ENCODE assay signal across 22 cellular contexts in genomic region chr4:73822389-73822788, GRCh38. TPM values are rescaled to one million over a fixed set of nuclear protein-coding genes. Genes with fewer than 3 reads are reported as not detected.
DNase-seq lines count a peak whose midpoint lies in the region; ATAC-seq, FAIRE-seq and TF ChIP-seq lines count a peak whose summit lies in the region.
"Had no signal": no experiment of that assay in that cellular context is flagged by ENCODE, and none has a peak within 500 bp of the region (broad histone marks: within the 10 kb centered on the region; RNA-seq: fewer than 3 reads in every experiment).

No MANE protein-coding gene starts in this region.

- no peak overlapping the region for H3K4me3 ChIP-seq in epithelial cell of esophagus (ENCODE audit: low read length)
- H3K4me3 ChIP-seq in neutrophil (ENCODE audit: low read depth in 1 of 2, low read length in 1 of 2): no peak overlapping the region
- H3K4me3 ChIP-seq in HepG2 (replicated peaks in 1 of 3; ENCODE audit: insufficient read depth in 1 of 3, low read depth in 2 of 3, low read length in 3 of 3): no peak overlapping the region

- no peak overlapping the region for H2AFZ ChIP-seq in HepG2 (ENCODE audit: low read length)

- H3K4me2 ChIP-seq in HepG2 (ENCODE audit: low read depth, low read length): no peak overlapping the region
- H3K4me2 ChIP-seq: SK-N-SH had no signal

- H3K36me3 ChIP-seq in neutrophil: no peaks in the 10 kb centered on the region
- no peaks in the 10 kb centered on the region for H3K36me3 ChIP-seq in HepG2 (replicated peaks in 1 of 2; ENCODE audit: control insufficient read depth in 1 of 2, insufficient read depth in 2 of 2, low read length in 2 of 2)

- H3K4me1 ChIP-seq in neutrophil (ENCODE audit: control insufficient read depth in 1 of 2, insufficient read depth in 1 of 2, low read depth in 1 of 2, low read length in 1 of 2) (peaks cover 76 to 80% of the 10 kb centered on the region in 2 experiments), HepG2 (ENCODE audit: insufficient read depth, low read length) (no peaks in the 10 kb centered on the region)

- no peak for TF ChIP-seq POLR2A in HepG2 (IDR thresholded peaks at IDR 0.05; ENCODE audit: insufficient read depth in 1 of 2, low read depth in 2 of 2, low read length in 2 of 2)

- no TSS peak for BruUV-seq in HepG2 (replicated peaks; lab: Mats Ljungman, UMichigan)

- TF ChIP-seq RAD21 in HepG2 (CRISPR knock-in tag; IDR thresholded peaks at IDR 0.05): no peak

- no peak overlapping the region for H3K9ac ChIP-seq in HepG2 (ENCODE audit: insufficient read depth, low read depth, low read length)
- H3K9ac ChIP-seq: SK-N-SH had no signal

- POLR2A ChIA-PET in HepG2 (lab: Yijun Ruan, JAX): no interaction called here

- no peaks in the 10 kb centered on the region for H3K79me2 ChIP-seq in HepG2 (ENCODE audit: insufficient read depth, low read length)

- FAIRE-seq in HepG2 (lab: Jason Lieb, UNC): no peak
- FAIRE-seq: GM18507 had no signal

- intact Hi-C loops in HepG2 (cut with micrococcal nuclease; ENCODE audit: unreplicated experiment): no loop called here

- H3K27ac ChIP-seq in neutrophil (peak overlapping the region; percentile 82), HepG2 (ENCODE audit: extremely low read length, insufficient read depth, low read length) (no peak overlapping the region)

- TF ChIP-seq EP300 in HepG2 (IDR thresholded peaks at IDR 0.05; ENCODE audit: low read depth in 2 of 2, low read length in 2 of 2) (no peak), HepG2 (CRISPR knock-in tag; IDR thresholded peaks at IDR 0.05; ENCODE audit: borderline replicate concordance) (no peak)

- DNase-seq in HCEC 1CT: peak; percentile 34
- peak; percentile 34 for DNase-seq in RPMI7951 (ENCODE audit: low read depth)
- DNase-seq in epithelial cell of esophagus (ENCODE audit: low read depth): peak; percentile 56
- DNase-seq in activated CD4-positive, CD25-positive, alpha-beta regulatory T cell treated with anti-CD3 and anti-CD28 coated beads, Interleukin-2, amount 50 U/mL, for 72 hours: no peak
- DNase-seq in HepG2 (ENCODE audit: low spot score): no peak
- DNase-seq: CD8-positive, alpha-beta T cell; DMS 273 treated with DMSO at 0.1 percent for 48 hours; H7; KBM-7; NCI-H1092; NCI-H1694; NCI-H2107; NCI-H345; NCI-H526 treated with DMSO at 0.1 percent for 48 hours; NK-92 treated with Interleukin-12 subunit alpha and Interleukin-12 subunit beta, amount 100 ng/mL, for 24 hours; Right ventricle myocardium superior; SK-N-SH had no signal

- ATAC-seq in HepG2 (no peak), HG03460 (IDR thresholded peaks at IDR 0.05; ENCODE audit: unreplicated experiment) (no peak)
- ATAC-seq: CD8-positive, alpha-beta T cell had no signal

- TF ChIP-seq CTCF in epithelial cell of esophagus (IDR thresholded peaks at IDR 0.05; ENCODE audit: insufficient read depth, low read depth, low read length, missing control alignments) (no peak), neutrophil (IDR thresholded peaks at IDR 0.05) (no peak), HepG2 (CRISPR knock-in tag; IDR thresholded peaks at IDR 0.05) (no peak)

- no peaks in the 10 kb centered on the region for H3K27me3 ChIP-seq in neutrophil
- H3K27me3 ChIP-seq in HepG2 (ENCODE audit: control insufficient read depth in 1 of 2, insufficient read depth in 2 of 2, low read length in 2 of 2): no peaks in the 10 kb centered on the region; a peak in 1 of 5 replicates

- no peaks in the 10 kb centered on the region for H3K9me3 ChIP-seq in neutrophil
- H3K9me3 ChIP-seq in HepG2 (ENCODE audit: low read length): no peaks in the 10 kb centered on the region
- H3K9me3 ChIP-seq: SK-N-SH had no signal

- in situ Hi-C loops in HepG2 (cut with HindIII; ENCODE audit: extremely low pct_ligation_motif_present, low pct_unique_long_range_greater_than_20kb): no loop called here

- no peaks in the 10 kb centered on the region for H4K20me1 ChIP-seq in HepG2 (ENCODE audit: insufficient read depth, low read length)

- CTCF ChIA-PET in HepG2 (lab: Yijun Ruan, JAX; ENCODE audit: low intra/inter-chr PET ratio, low total read pairs): no interaction called here

- WGBS in HepG2 (ENCODE audit: low lambda C conversion rate): 29% methylated on average over 3 of the region's 3 CpGs

TF ChIP-seq in HepG2, 621 proteins besides CTCF, POLR2A, EP300 and RAD21 (continues in another document):
- TF ChIP-seq BRCA1 (CRISPR knock-in tag; IDR thresholded peaks at IDR 0.05): no peak
- no peak for TF ChIP-seq EZH2 (conservative IDR thresholded peaks at IDR 0.05; ENCODE audit: low read depth, low read length)

RNA-seq across cellular contexts. Expression of gene CXCL6, which starts 14.1 kb away (rescaled TPM):
- not detected in 2 replicates for total RNA-seq in RPMI7951 (2014; rRNA removed; shearing (Covaris generic))
- total RNA-seq in HepG2 (2016; rRNA removed; fragmentation: Illumina TruSeq; extraction: Trizol): not detected in 2 replicates
- not detected in 2 replicates for total RNA-seq in HepG2 (2016; cell fraction: cytosol; rRNA removed; fragmentation: Illumina TruSeq; extraction: Trizol; ENCODE audit: low read depth)
- not detected in 2 replicates for total RNA-seq in HepG2 (2016; cell fraction: insoluble cytoplasmic fraction; rRNA removed; fragmentation: Illumina TruSeq; extraction: Trizol)
- total RNA-seq in HepG2 (2016; cell fraction: membrane; rRNA removed; fragmentation: Illumina TruSeq; extraction: Trizol): not detected in 2 replicates
- total RNA-seq in HepG2 (2016; cell fraction: nucleus; rRNA removed; fragmentation: Illumina TruSeq; extraction: Trizol): not detected in 2 replicates
- polyA plus RNA-seq in HepG2 (2011; rRNA removed): not detected in 2 replicates
- polyA plus RNA-seq in HepG2 (2011; cell fraction: cytosol; rRNA removed): not detected in 2 replicates
- polyA plus RNA-seq in HepG2 (2011; cell fraction: nucleus; rRNA removed): not detected in 2 replicates
- polyA plus RNA-seq in HepG2 (2012): not detected in 2 replicates
- not detected in 2 replicates for polyA plus RNA-seq in HepG2 (2016; cell fraction: cytosol; fragmentation: Illumina TruSeq; extraction: Trizol; ENCODE audit: low read depth)
- polyA plus RNA-seq in HepG2 (2016; cell fraction: insoluble cytoplasmic fraction; fragmentation: Illumina TruSeq; extraction: Trizol; ENCODE audit: low read depth): not detected in 2 replicates
- polyA plus RNA-seq in HepG2 (2016; cell fraction: membrane; fragmentation: Illumina TruSeq; extraction: Trizol; ENCODE audit: low read depth): not detected in 2 replicates
- not detected in 2 replicates for polyA plus RNA-seq in HepG2 (2016; cell fraction: nucleus; fragmentation: Illumina TruSeq; extraction: Trizol; ENCODE audit: insufficient read depth, low read depth)
- polyA minus RNA-seq in HepG2 (2011; rRNA and poly(A)+ RNA removed; ENCODE audit: low replicate concordance): not detected in 2 replicates
- polyA minus RNA-seq in HepG2 (2011; cell fraction: cytosol; rRNA and poly(A)+ RNA removed): not detected in 2 replicates
- polyA minus RNA-seq in HepG2 (2011; cell fraction: nucleus; rRNA and poly(A)+ RNA removed): not detected in 2 replicates
- total RNA-seq: CD8-positive, alpha-beta T cell; Right ventricle myocardium superior had no signal

RNA-seq across cellular contexts. Expression of gene PF4V1, which starts 30.7 kb away (rescaled TPM):
- total RNA-seq in RPMI7951 (2014; rRNA removed; shearing (Covaris generic)): 0.72 TPM in 1 of 2 replicates, not detected in the other
- not detected in 2 replicates for total RNA-seq in HepG2 (2016; rRNA removed; fragmentation: Illumina TruSeq; extraction: Trizol)
- total RNA-seq in HepG2 (2016; cell fraction: cytosol; rRNA removed; fragmentation: Illumina TruSeq; extraction: Trizol; ENCODE audit: low read depth): not detected in 2 replicates
- not detected in 2 replicates for total RNA-seq in HepG2 (2016; cell fraction: insoluble cytoplasmic fraction; rRNA removed; fragmentation: Illumina TruSeq; extraction: Trizol)
- not detected in 2 replicates for total RNA-seq in HepG2 (2016; cell fraction: membrane; rRNA removed; fragmentation: Illumina TruSeq; extraction: Trizol)
- not detected in 2 replicates for total RNA-seq in HepG2 (2016; cell fraction: nucleus; rRNA removed; fragmentation: Illumina TruSeq; extraction: Trizol)
- polyA plus RNA-seq in HepG2 (2011; rRNA removed): not detected in 2 replicates
- polyA plus RNA-seq in HepG2 (2011; cell fraction: cytosol; rRNA removed): not detected in 2 replicates
- polyA plus RNA-seq in HepG2 (2011; cell fraction: nucleus; rRNA removed): not detected in 2 replicates
- polyA plus RNA-seq in HepG2 (2012): not detected in 2 replicates
- polyA plus RNA-seq in HepG2 (2016; cell fraction: cytosol; fragmentation: Illumina TruSeq; extraction: Trizol; ENCODE audit: low read depth): not detected in 2 replicates
- polyA plus RNA-seq in HepG2 (2016; cell fraction: insoluble cytoplasmic fraction; fragmentation: Illumina TruSeq; extraction: Trizol; ENCODE audit: low read depth): not detected in 2 replicates
- polyA plus RNA-seq in HepG2 (2016; cell fraction: membrane; fragmentation: Illumina TruSeq; extraction: Trizol; ENCODE audit: low read depth): not detected in 2 replicates
- polyA plus RNA-seq in HepG2 (2016; cell fraction: nucleus; fragmentation: Illumina TruSeq; extraction: Trizol; ENCODE audit: insufficient read depth, low read depth): not detected in 2 replicates
- polyA minus RNA-seq in HepG2 (2011; rRNA and poly(A)+ RNA removed; ENCODE audit: low replicate concordance): not detected in 2 replicates
- polyA minus RNA-seq in HepG2 (2011; cell fraction: cytosol; rRNA and poly(A)+ RNA removed): not detected in 2 replicates
- polyA minus RNA-seq in HepG2 (2011; cell fraction: nucleus; rRNA and poly(A)+ RNA removed): not detected in 2 replicates
- total RNA-seq: CD8-positive, alpha-beta T cell; H7; M059J; Right ventricle myocardium superior had no signal
- polyA plus RNA-seq: BJ, SK-N-SH had no signal

RNA-seq across cellular contexts. Expression of gene CXCL1, which starts 46.8 kb away (rescaled TPM):
- 21.0 and 24.3 TPM in 2 replicates for total RNA-seq in RPMI7951 (2014; rRNA removed; shearing (Covaris generic))
- total RNA-seq in HepG2 (2016; rRNA removed; fragmentation: Illumina TruSeq; extraction: Trizol): 0.15 TPM in 1 of 2 replicates, not detected in the other
- total RNA-seq in HepG2 (2016; cell fraction: cytosol; rRNA removed; fragmentation: Illumina TruSeq; extraction: Trizol; ENCODE audit: low read depth): not detected in 2 replicates
- not detected in 2 replicates for total RNA-seq in HepG2 (2016; cell fraction: insoluble cytoplasmic fraction; rRNA removed; fragmentation: Illumina TruSeq; extraction: Trizol)
- total RNA-seq in HepG2 (2016; cell fraction: membrane; rRNA removed; fragmentation: Illumina TruSeq; extraction: Trizol): not detected in 2 replicates
- not detected in 2 replicates for total RNA-seq in HepG2 (2016; cell fraction: nucleus; rRNA removed; fragmentation: Illumina TruSeq; extraction: Trizol)
- polyA plus RNA-seq in HepG2 (2011; rRNA removed): not detected in 2 replicates
- 0.08 TPM in 1 of 2 replicates, not detected in the other for polyA plus RNA-seq in HepG2 (2011; cell fraction: cytosol; rRNA removed)
- polyA plus RNA-seq in HepG2 (2011; cell fraction: nucleus; rRNA removed): not detected in 2 replicates
- not detected in 2 replicates for polyA plus RNA-seq in HepG2 (2012)
- not detected in 2 replicates for polyA plus RNA-seq in HepG2 (2016; cell fraction: cytosol; fragmentation: Illumina TruSeq; extraction: Trizol; ENCODE audit: low read depth)
- not detected in 2 replicates for polyA plus RNA-seq in HepG2 (2016; cell fraction: insoluble cytoplasmic fraction; fragmentation: Illumina TruSeq; extraction: Trizol; ENCODE audit: low read depth)
- not detected in 2 replicates for polyA plus RNA-seq in HepG2 (2016; cell fraction: membrane; fragmentation: Illumina TruSeq; extraction: Trizol; ENCODE audit: low read depth)
- polyA plus RNA-seq in HepG2 (2016; cell fraction: nucleus; fragmentation: Illumina TruSeq; extraction: Trizol; ENCODE audit: insufficient read depth, low read depth): not detected in 2 replicates
- not detected in 2 replicates for polyA minus RNA-seq in HepG2 (2011; rRNA and poly(A)+ RNA removed; ENCODE audit: low replicate concordance)
- not detected in 2 replicates for polyA minus RNA-seq in HepG2 (2011; cell fraction: cytosol; rRNA and poly(A)+ RNA removed)
- polyA minus RNA-seq in HepG2 (2011; cell fraction: nucleus; rRNA and poly(A)+ RNA removed): not detected in 2 replicates
- total RNA-seq: CD8-positive, alpha-beta T cell; H7 had no signal

Comparison
In these comparisons a context has a peak if more than half of its experiments do, and no peak if none do; other contexts are left out.
1. DNase-seq: peak in HCEC 1CT (single experiment), RPMI7951 (single experiment) and epithelial cell of esophagus (single experiment); none in activated CD4-positive, CD25-positive, alpha-beta regulatory T cell treated with anti-CD3 and anti-CD28 coated beads, Interleukin-2, amount 50 U/mL, for 72 hours (single experiment) and HepG2 (single experiment).
2. RNA of gene CXCL1, which starts 46.8 kb away (total RNA-seq): 21.0 to 24.3 TPM in RPMI7951; 0.15 TPM in HepG2; every median in the first group is over 10 times any median in the second.